22 cellular contexts compared by ENCODE assay signal in the genomic region with DNA sequence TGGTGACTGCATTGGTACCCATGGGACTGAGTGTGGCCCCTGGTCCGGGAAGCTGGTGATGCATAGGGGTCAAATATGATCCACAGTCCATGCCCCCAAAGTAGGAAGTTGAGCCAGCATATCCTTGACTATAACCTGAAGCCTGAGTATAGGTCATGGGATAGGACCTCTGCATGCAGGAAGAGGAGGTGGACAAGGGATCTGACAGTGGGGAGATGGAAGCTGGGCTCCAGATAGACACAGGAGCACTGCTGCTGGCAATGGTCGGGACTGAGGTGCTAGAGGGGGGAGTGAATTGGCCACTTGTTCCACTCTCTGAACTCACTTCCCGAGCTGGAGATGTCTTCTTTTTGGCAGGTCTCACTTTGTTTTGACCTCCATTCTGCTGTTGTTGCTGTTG. TPM values are rescaled to one million over a fixed set of nuclear protein-coding genes. Genes with fewer than 3 reads are reported as not detected.
"Had no signal": no experiment of that assay in that cellular context is flagged by ENCODE, and none has a peak within 500 bp of the region (broad histone marks: within the 10 kb centered on the region; RNA-seq: fewer than 3 reads in every experiment).

No MANE protein-coding gene starts in this region.

- H3K4me3 Mint-ChIP-seq: naive thymus-derived CD4-positive, alpha-beta T cell; nephron progenitor cell had no signal

- H3K4me3 ChIP-seq: colonic mucosa, heart left ventricle, left ventricle myocardium inferior, lower lobe of right lung, right atrium auricular region, sigmoid colon, skin epidermis had no signal

- DNase-seq: colonic mucosa; dermis blood vessel endothelial cell; effector CD4-positive, alpha-beta T cell; foreskin melanocyte; heart left ventricle; hippocampal formation; left ventricle myocardium inferior; lower lobe of right lung; mesenchymal stem cell; naive thymus-derived CD4-positive, alpha-beta T cell; nephron progenitor cell; posterior cingulate gyrus; sigmoid colon; stimulated activated CD4-positive, alpha-beta T cell treated with anti-CD3 and anti-CD28 coated beads, Interleukin-2, amount 100 ng/mL, for 24 hours; stimulated activated naive CD4-positive, alpha-beta T cell; trophoblast cell had no signal

- H3K9me3 Mint-ChIP-seq: nephron progenitor cell had no signal

- H3K9me3 ChIP-seq: colonic mucosa, heart left ventricle, left ventricle myocardium inferior, lower lobe of right lung, neutrophil, right atrium auricular region, sigmoid colon had no signal

- H3K27ac ChIP-seq: colonic mucosa, heart left ventricle, left ventricle myocardium inferior, lower lobe of right lung, neutrophil, right atrium auricular region, sigmoid colon, skin epidermis had no signal

- H3K36me3 ChIP-seq: colonic mucosa, heart left ventricle, left ventricle myocardium inferior, lower lobe of right lung, neutrophil, right atrium auricular region, sigmoid colon had no signal

- H3K27ac Mint-ChIP-seq: naive thymus-derived CD4-positive, alpha-beta T cell; nephron progenitor cell had no signal

- H3K4me1 ChIP-seq: colonic mucosa had no signal

RNA-seq across cellular contexts. Expression of a gene that starts 8.4 kb away (rescaled TPM):
- polyA plus RNA-seq: esophagus; heart left ventricle; keratinocyte; naive thymus-derived CD4-positive, alpha-beta T cell; sigmoid colon; urinary bladder had no signal
